In the genomic region with DNA sequence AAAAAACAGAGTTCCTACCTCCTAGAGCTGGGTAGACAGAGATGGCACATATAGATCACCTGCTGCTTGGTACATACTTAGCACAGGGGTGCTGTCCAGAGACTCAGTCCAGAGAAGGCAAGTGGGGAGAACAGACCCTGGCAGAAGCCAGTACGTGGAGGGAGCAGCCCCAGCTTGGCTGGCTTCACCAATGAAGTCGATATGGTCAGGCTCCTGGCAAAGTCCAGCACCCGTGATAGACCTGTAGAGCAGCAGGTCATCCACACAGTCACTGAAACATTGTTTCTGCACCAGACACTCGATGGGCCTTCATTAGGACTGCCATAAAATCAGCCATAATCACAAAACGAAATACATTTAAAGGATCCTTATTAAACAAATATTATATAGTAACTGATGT, we compare ENCODE assay signal across 15 cellular contexts. TPM values are rescaled to one million over a fixed set of nuclear protein-coding genes. Genes with fewer than 3 reads are reported as not detected.
A peak's percentile ranks its signal among the peaks of the same experiment; 100 is the strongest.
DNase-seq lines count a peak whose midpoint lies in the region; ATAC-seq and TF ChIP-seq lines count a peak whose summit lies in the region.
"Had no signal": no experiment of that assay in that cellular context is flagged by ENCODE, and none has a peak within 500 bp of the region (broad histone marks: within the 10 kb centered on the region; RNA-seq: fewer than 3 reads in every experiment).

No MANE protein-coding gene starts in this region.

- H2AFZ ChIP-seq in GM23338 (no peak overlapping the region), IMR-90 (replicated peaks; ENCODE audit: low read length, poor library complexity) (no peak overlapping the region)
- H2AFZ ChIP-seq: GM23248 had no signal

- H3K36me3 Mint-ChIP-seq in GM23338 (ENCODE audit: low read depth), result no peaks in the 10 kb centered on the region
- H3K36me3 Mint-ChIP-seq: CD4-positive, alpha-beta memory T cell had no signal

- H3K27ac ChIP-seq in GM23338 (ENCODE audit: low read depth), result no peak overlapping the region
- H3K27ac ChIP-seq in IMR-90 (ENCODE audit: insufficient read depth, low read length), result no peak overlapping the region
- H3K27ac ChIP-seq in testis, result no peak overlapping the region
- no peak overlapping the region for H3K27ac ChIP-seq in breast epithelium
- H3K27ac ChIP-seq: GM23248 had no signal

- H2BK5ac ChIP-seq in IMR-90 (ENCODE audit: low read depth, low read length, poor library complexity, severe bottlenecking), result no peak overlapping the region

- peak overlapping the region; percentile 20 for H2AK9ac ChIP-seq in IMR-90 (replicated peaks; ENCODE audit: low read depth, low read length, poor library complexity)

- H3K36me3 ChIP-seq in GM23338 (ENCODE audit: insufficient read depth) (no peaks in the 10 kb centered on the region), IMR-90 (ENCODE audit: control insufficient read depth, insufficient read depth, low read length) (no peaks in the 10 kb centered on the region), testis (ENCODE audit: low read depth, missing control alignments) (no peaks in the 10 kb centered on the region), breast epithelium (no peaks in the 10 kb centered on the region)

- H4K5ac ChIP-seq in IMR-90 (ENCODE audit: low read depth, low read length), result no peak overlapping the region

- H2BK15ac ChIP-seq in IMR-90 (ENCODE audit: low read depth, low read length), result no peak overlapping the region

- H3K4me2 ChIP-seq in GM23338, result peak overlapping the region; percentile 3; the same call in 1 of the 2 replicates
- no peak overlapping the region for H3K4me2 ChIP-seq in IMR-90 (ENCODE audit: low read depth, low read length)

- no peak overlapping the region for H3K4me3 Mint-ChIP-seq in GM23338
- H3K4me3 Mint-ChIP-seq: CD4-positive, alpha-beta memory T cell had no signal

- H3K4me3 ChIP-seq in GM23338 (no peak overlapping the region), IMR-90 (ENCODE audit: insufficient read depth, low read depth, low read length) (no peak overlapping the region), testis (no peak overlapping the region), breast epithelium (no peak overlapping the region)
- H3K4me3 ChIP-seq: GM12878, GM23248 had no signal

- H3K27me3 ChIP-seq in GM23338 (ENCODE audit: insufficient read depth) (no peaks in the 10 kb centered on the region), IMR-90 (ENCODE audit: control insufficient read depth, insufficient read depth, low read length) (no peaks in the 10 kb centered on the region; the same call in 1 of the 2 replicates), testis (no peaks in the 10 kb centered on the region), breast epithelium (no peaks in the 10 kb centered on the region)

- DNase-seq in GM10248 (ENCODE audit: extremely low spot score), result peak; percentile 2
- DNase-seq in GM23338 (ENCODE audit: low spot score), result no peak
- no peak for DNase-seq in IMR-90
- peak; percentile 54 for DNase-seq in testis
- no peak for DNase-seq in anterior cingulate cortex (lab: John Stamatoyannopoulos, UW)
- DNase-seq in NCI-H2107 (lab: John Stamatoyannopoulos, UW), result no peak
- no peak for DNase-seq in breast epithelium (ENCODE audit: low spot score in 2 of 2)
- DNase-seq: C1 segment of cervical spinal cord; Caco-2; CD4-positive, alpha-beta memory T cell; DMS153; DND-41; GM23248; HCEC 1CT had no signal

- H4K20me1 ChIP-seq in GM23338 (replicated peaks; ENCODE audit: insufficient read depth) (no peaks in the 10 kb centered on the region; the same call in 1 of the 2 replicates), IMR-90 (ENCODE audit: insufficient read depth, low read length) (no peaks in the 10 kb centered on the region)

- no peaks in the 10 kb centered on the region for H3K9me2 ChIP-seq in GM23338 (ENCODE audit: insufficient read depth)

- H3K4ac ChIP-seq in IMR-90 (ENCODE audit: low read depth, low read length), result no peak overlapping the region

- TF ChIP-seq RAD21 in IMR-90 (IDR thresholded peaks at IDR 0.05; ENCODE audit: low read length), result no peak

- no peaks in the 10 kb centered on the region for H3K9me3 ChIP-seq in IMR-90 (ENCODE audit: control insufficient read depth, insufficient read depth, low read length)
- no peaks in the 10 kb centered on the region for H3K9me3 ChIP-seq in testis
- H3K9me3 ChIP-seq in breast epithelium, result no peaks in the 10 kb centered on the region
- H3K9me3 ChIP-seq: Caco-2 had no signal

- no peak overlapping the region for H3K18ac ChIP-seq in IMR-90 (ENCODE audit: low read depth, low read length)

- no peaks in the 10 kb centered on the region for H3K9me3 Mint-ChIP-seq in GM23338

- no peak overlapping the region for H4K91ac ChIP-seq in IMR-90 (ENCODE audit: insufficient read depth, low read depth, low read length)

- no peak overlapping the region for H3K27ac Mint-ChIP-seq in GM23338
- H3K27ac Mint-ChIP-seq: CD4-positive, alpha-beta memory T cell had no signal

- intact Hi-C loops in IMR-90 (cut with micrococcal nuclease), result no loop called here
- intact Hi-C loops in testis (cut with DNase I; ENCODE audit: low total_unique reads), result no loop called here
- intact Hi-C loops in breast epithelium (cut with DNase I; ENCODE audit: low total_unique reads), result no loop called here

- in situ Hi-C loops in IMR-90 (cut with MboI; ENCODE audit: low sequenced_read_pairs), result no loop called here

- WGBS in IMR-90 (ENCODE audit: extremely low coverage in 2 of 2, insufficient read length in 1 of 2), 2 experiments, result no CpG with 5 or more reads among the region's 5 CpGs
- WGBS in testis, 2 donors, result 64 to 85% methylated on average over 4 of the region's 5 CpGs

- H3K4me1 ChIP-seq in GM23338 (ENCODE audit: insufficient read depth) (peaks cover 16% of the 10 kb centered on the region), IMR-90 (ENCODE audit: control insufficient read depth, insufficient read depth, low read length) (no peaks in the 10 kb centered on the region), testis (peaks cover 7% of the 10 kb centered on the region), breast epithelium (no peaks in the 10 kb centered on the region)
- H3K4me1 ChIP-seq: Caco-2 had no signal

- no peak overlapping the region for H3K56ac ChIP-seq in IMR-90 (ENCODE audit: extremely low read depth, insufficient read depth, low read length)

- CTCF ChIA-PET in GM10248 (lab: Yijun Ruan, JAX), result no interaction called here
- CTCF ChIA-PET in IMR-90 (lab: Yijun Ruan, JAX), result no interaction called here

- H4K8ac ChIP-seq in IMR-90 (ENCODE audit: low read depth in 2 of 2, low read length in 2 of 2), result no peak overlapping the region

- no peak overlapping the region for H2BK20ac ChIP-seq in IMR-90 (ENCODE audit: low read depth, low read length)

- H2AK5ac ChIP-seq in IMR-90 (ENCODE audit: low read depth, low read length), result no peak overlapping the region

- peaks cover 20% of the 10 kb centered on the region for H3K4me1 Mint-ChIP-seq in GM23338

- H2BK120ac ChIP-seq in IMR-90 (ENCODE audit: low read depth, low read length), result no peak overlapping the region

- H3K9me1 ChIP-seq in IMR-90 (ENCODE audit: insufficient read depth, low read length), result no peaks in the 10 kb centered on the region

- BruUV-seq in IMR-90 (replicated peaks; lab: Mats Ljungman, UMichigan), result no TSS peak

- H3F3A ChIP-seq in GM23338 (replicated peaks; ENCODE audit: low read depth), result no peaks in the 10 kb centered on the region

- peaks cover 2% of the 10 kb centered on the region for H3K27me3 Mint-ChIP-seq in GM23338 (ENCODE audit: insufficient read depth, low read depth, poor library complexity)

- H3K23ac ChIP-seq in IMR-90 (ENCODE audit: low read depth, low read length), result no peak overlapping the region

- H3K79me2 ChIP-seq in GM23338 (replicated peaks; ENCODE audit: insufficient read depth), result no peaks in the 10 kb centered on the region

- no peak overlapping the region for H3K14ac ChIP-seq in IMR-90 (replicated peaks; ENCODE audit: low read depth, low read length)

- ATAC-seq in GM23338 (no peak), IMR-90 (ENCODE audit: low read depth) (no peak)
- ATAC-seq: GM12878 had no signal

- TF ChIP-seq POLR2A in IMR-90 (IDR thresholded peaks at IDR 0.05; ENCODE audit: low read depth, low read length) (no peak), testis (IDR thresholded peaks at IDR 0.05) (no peak), breast epithelium (IDR thresholded peaks at IDR 0.05) (no peak)

- TF ChIP-seq CTCF in GM10248 (IDR thresholded peaks at IDR 0.05; ENCODE audit: control extremely low read depth, extremely low read depth, low read depth, missing control alignments) (no peak), GM23338 (conservative IDR thresholded peaks at IDR 0.05; ENCODE audit: low read depth in 2 of 2) (no peak), IMR-90 (conservative IDR thresholded peaks at IDR 0.05; ENCODE audit: low read depth, low read length) (no peak), testis (IDR thresholded peaks at IDR 0.05) (no peak), breast epithelium (IDR thresholded peaks at IDR 0.05) (no peak)

- POLR2A ChIA-PET in GM10248 (lab: Yijun Ruan, JAX), result no interaction called here
- POLR2A ChIA-PET in IMR-90 (lab: Charles Lee; ENCODE audit: unreplicated experiment), result no interaction called here

- no peaks in the 10 kb centered on the region for H3K79me1 ChIP-seq in IMR-90 (ENCODE audit: low read depth in 1 of 2, low read length in 2 of 2)

- dilution Hi-C loops in IMR-90 (cut with HindIII; ENCODE audit: low sequenced_read_pairs, unreplicated experiment), result no loop called here

- H3K9ac ChIP-seq in IMR-90 (ENCODE audit: low read depth, low read length), result no peak overlapping the region
- H3K9ac ChIP-seq: GM23248 had no signal

TF ChIP-seq in GM23338, 12 proteins besides CTCF, POLR2A, EP300 and RAD21 (continues in another document):
- TF ChIP-seq ZNF114 (CRISPR knock-in tag; IDR thresholded peaks at IDR 0.05) (no peak), STAT1 (IDR thresholded peaks at IDR 0.05; ENCODE audit: unreplicated experiment) (no peak)

TF ChIP-seq in IMR-90, 13 proteins besides CTCF, POLR2A, EP300 and RAD21 (continues in another document):
- no peak for TF ChIP-seq RFX5 (IDR thresholded peaks at IDR 0.05; ENCODE audit: low read depth, low read length)

RNA-seq across cellular contexts. Expression of a gene that starts 45.8 kb away (rescaled TPM):
- total RNA-seq in GM23338 (2014; rRNA removed; shearing (Covaris generic)), result 8.9 and 11.2 TPM in 2 replicates
- 7.2 and 8.3 TPM in 2 replicates for polyA plus RNA-seq in GM23338 (2016; fragmentation: Nextera tagmentation; extraction: Ambion mirVana)
- 0.18 and 0.28 TPM in 2 replicates for total RNA-seq in IMR-90 (2012; rRNA removed)
- 2.6 and 2.8 TPM in 2 replicates for polyA plus RNA-seq in IMR-90 (2012; rRNA removed)
- 1.3 and 2.8 TPM in 2 replicates for polyA plus RNA-seq in IMR-90 (2012; cell fraction: cytosol; rRNA removed)
- 14.2 and 20.9 TPM in 2 replicates for polyA plus RNA-seq in IMR-90 (2012; cell fraction: nucleus; rRNA removed; ENCODE audit: low replicate concordance)
- 100 to 1,000 TPM; 181 to 208 TPM for total RNA-seq in testis
- polyA plus RNA-seq in testis (ENCODE audit: insufficient read depth, low read depth, low replicate concordance), result 70.3 TPM
- 10 to 100 TPM in 2 of 3 donors, 1 to 10 TPM in 1; 2.4 to 16.4 (median 15.1) TPM for total RNA-seq in breast epithelium

Comparison
In these comparisons a context has a peak if more than half of its experiments do, and no peak if none do; other contexts are left out.
1. DNase-seq: peak in GM10248 (single experiment) and testis (single experiment); none in GM23338 (single experiment), IMR-90 (single experiment), anterior cingulate cortex (0 of 58), NCI-H2107 (single experiment) and breast epithelium (0 of 2).
2. RNA of a gene that starts 45.8 kb away (total RNA-seq): 181 to 208 TPM in testis; 2.4 to 16.4 TPM in breast epithelium, 8.9 to 11.2 TPM in GM23338 and 0.18 to 0.28 TPM in IMR-90; every median in the first group is over 10 times any median in the second.